Comparison of ENCODE assay signal across 1 cellular context in the genomic region with DNA sequence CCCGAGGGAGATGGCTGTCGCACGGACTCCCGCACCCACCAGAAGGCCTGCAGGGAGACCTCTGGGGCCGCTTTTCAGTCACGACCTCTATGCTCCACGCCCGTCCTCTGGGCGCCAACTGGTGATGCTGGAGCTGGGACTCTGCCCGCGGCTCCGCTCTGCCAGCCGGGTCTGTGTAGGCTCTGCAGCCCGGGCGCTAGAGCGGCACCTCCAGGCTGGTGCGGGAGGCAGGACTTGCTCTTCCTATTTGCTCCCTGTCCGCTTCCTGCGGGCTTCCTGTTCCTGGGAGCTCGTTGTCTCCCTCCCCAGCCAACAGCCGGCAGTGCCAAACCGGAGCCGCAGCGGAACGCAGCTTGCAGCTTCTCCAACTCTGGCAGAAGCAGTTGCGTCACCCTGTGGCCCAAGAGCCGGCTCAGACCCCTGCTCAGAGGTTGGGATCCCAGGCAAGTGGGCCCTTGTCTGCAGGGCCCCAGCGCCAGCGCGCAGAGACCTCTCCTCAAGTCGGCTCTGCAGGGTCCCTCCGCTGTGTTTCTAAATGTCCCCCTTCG.
TF ChIP-seq lines count a peak whose summit lies in the region.

No MANE protein-coding gene starts in this region.

TF ChIP-seq in GM23338, 12 proteins besides CTCF, POLR2A, EP300 and RAD21 (continued from another document):
- TF ChIP-seq, protein P1, sequence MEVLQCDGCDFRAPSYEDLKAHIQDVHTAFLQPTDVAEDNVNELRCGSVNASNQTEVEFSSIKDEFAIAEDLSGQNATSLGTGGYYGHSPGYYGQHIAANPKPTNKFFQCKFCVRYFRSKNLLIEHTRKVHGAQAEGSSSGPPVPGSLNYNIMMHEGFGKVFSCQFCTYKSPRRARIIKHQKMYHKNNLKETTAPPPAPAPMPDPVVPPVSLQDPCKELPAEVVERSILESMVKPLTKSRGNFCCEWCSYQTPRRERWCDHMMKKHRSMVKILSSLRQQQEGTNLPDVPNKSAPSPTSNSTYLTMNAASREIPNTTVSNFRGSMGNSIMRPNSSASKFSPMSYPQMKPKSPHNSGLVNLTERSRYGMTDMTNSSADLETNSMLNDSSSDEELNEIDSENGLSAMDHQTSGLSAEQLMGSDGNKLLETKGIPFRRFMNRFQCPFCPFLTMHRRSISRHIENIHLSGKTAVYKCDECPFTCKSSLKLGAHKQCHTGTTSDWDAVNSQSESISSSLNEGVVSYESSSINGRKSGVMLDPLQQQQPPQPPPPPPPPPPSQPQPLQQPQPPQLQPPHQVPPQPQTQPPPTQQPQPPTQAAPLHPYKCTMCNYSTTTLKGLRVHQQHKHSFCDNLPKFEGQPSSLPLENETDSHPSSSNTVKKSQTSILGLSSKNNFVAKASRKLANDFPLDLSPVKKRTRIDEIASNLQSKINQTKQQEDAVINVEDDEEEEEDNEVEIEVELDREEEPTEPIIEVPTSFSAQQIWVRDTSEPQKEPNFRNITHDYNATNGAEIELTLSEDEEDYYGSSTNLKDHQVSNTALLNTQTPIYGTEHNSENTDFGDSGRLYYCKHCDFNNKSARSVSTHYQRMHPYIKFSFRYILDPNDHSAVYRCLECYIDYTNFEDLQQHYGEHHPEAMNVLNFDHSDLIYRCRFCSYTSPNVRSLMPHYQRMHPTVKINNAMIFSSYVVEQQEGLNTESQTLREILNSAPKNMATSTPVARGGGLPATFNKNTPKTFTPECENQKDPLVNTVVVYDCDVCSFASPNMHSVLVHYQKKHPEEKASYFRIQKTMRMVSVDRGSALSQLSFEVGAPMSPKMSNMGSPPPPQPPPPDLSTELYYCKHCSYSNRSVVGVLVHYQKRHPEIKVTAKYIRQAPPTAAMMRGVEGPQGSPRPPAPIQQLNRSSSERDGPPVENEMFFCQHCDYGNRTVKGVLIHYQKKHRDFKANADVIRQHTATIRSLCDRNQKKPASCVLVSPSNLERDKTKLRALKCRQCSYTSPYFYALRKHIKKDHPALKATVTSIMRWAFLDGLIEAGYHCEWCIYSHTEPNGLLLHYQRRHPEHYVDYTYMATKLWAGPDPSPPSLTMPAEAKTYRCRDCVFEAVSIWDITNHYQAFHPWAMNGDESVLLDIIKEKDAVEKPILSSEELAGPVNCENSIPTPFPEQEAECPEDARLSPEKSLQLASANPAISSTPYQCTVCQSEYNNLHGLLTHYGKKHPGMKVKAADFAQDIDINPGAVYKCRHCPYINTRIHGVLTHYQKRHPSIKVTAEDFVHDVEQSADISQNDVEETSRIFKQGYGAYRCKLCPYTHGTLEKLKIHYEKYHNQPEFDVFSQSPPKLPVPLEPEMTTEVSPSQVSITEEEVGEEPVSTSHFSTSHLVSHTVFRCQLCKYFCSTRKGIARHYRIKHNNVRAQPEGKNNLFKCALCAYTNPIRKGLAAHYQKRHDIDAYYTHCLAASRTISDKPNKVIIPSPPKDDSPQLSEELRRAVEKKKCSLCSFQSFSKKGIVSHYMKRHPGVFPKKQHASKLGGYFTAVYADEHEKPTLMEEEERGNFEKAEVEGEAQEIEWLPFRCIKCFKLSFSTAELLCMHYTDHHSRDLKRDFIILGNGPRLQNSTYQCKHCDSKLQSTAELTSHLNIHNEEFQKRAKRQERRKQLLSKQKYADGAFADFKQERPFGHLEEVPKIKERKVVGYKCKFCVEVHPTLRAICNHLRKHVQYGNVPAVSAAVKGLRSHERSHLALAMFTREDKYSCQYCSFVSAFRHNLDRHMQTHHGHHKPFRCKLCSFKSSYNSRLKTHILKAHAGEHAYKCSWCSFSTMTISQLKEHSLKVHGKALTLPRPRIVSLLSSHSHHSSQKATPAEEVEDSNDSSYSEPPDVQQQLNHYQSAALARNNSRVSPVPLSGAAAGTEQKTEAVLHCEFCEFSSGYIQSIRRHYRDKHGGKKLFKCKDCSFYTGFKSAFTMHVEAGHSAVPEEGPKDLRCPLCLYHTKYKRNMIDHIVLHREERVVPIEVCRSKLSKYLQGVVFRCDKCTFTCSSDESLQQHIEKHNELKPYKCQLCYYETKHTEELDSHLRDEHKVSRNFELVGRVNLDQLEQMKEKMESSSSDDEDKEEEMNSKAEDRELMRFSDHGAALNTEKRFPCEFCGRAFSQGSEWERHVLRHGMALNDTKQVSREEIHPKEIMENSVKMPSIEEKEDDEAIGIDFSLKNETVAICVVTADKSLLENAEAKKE (CRISPR knock-in tag; IDR thresholded peaks at IDR 0.05) = peak; percentile 52; the same call in 1 of the 2 replicates
- TF ChIP-seq, protein P2, sequence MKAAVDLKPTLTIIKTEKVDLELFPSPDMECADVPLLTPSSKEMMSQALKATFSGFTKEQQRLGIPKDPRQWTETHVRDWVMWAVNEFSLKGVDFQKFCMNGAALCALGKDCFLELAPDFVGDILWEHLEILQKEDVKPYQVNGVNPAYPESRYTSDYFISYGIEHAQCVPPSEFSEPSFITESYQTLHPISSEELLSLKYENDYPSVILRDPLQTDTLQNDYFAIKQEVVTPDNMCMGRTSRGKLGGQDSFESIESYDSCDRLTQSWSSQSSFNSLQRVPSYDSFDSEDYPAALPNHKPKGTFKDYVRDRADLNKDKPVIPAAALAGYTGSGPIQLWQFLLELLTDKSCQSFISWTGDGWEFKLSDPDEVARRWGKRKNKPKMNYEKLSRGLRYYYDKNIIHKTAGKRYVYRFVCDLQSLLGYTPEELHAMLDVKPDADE (IDR thresholded peaks at IDR 0.05) = no peak
- TF ChIP-seq EZH2phosphoT487 (IDR thresholded peaks at IDR 0.05; ENCODE audit: unreplicated experiment) (no peak), POLR2AphosphoS5 (IDR thresholded peaks at IDR 0.05; ENCODE audit: low read depth) (no peak), NANOG (IDR thresholded peaks at IDR 0.05; ENCODE audit: borderline replicate concordance) (no peak), CREB1 (CRISPR knock-in tag; IDR thresholded peaks at IDR 0.05; ENCODE audit: low read depth) (peak; percentile 39; the same call in 1 of the 2 replicates), ZNF114 (CRISPR knock-in tag; IDR thresholded peaks at IDR 0.05) (no peak)
TF ChIP-seq in GM23338: peak in this region for 2.
